19 cellular contexts compared by ENCODE assay signal in genomic region chr13:21225841-21226581, GRCh38. TPM values are rescaled to one million over a fixed set of nuclear protein-coding genes. Genes with fewer than 3 reads are reported as not detected.
DNase-seq lines count a peak whose midpoint lies in the region; ATAC-seq, FAIRE-seq and TF ChIP-seq lines count a peak whose summit lies in the region.
"Had no signal": no experiment of that assay in that cellular context is flagged by ENCODE, and none has a peak within 500 bp of the region (broad histone marks: within the 10 kb centered on the region; RNA-seq: fewer than 3 reads in every experiment).

No MANE protein-coding gene starts in this region.

- dilution Hi-C loops in endothelial cell of umbilical vein (cut with MboI; ENCODE audit: extremely low pct_ligation_motif_present, low sequenced_read_pairs) = no loop called here

- H3K36me3 ChIP-seq in DND-41 (ENCODE audit: insufficient read depth, low read length) (no peaks in the 10 kb centered on the region), endothelial cell of umbilical vein (ENCODE audit: control insufficient read depth in 2 of 2, extremely low read depth in 1 of 2, insufficient read depth in 2 of 2, low read length in 2 of 2) (no peaks in the 10 kb centered on the region), adrenal gland (replicated peaks in 1 of 2) (no peaks in the 10 kb centered on the region)
- H3K36me3 ChIP-seq: BE2C, HAP-1 had no signal

- CTCF ChIA-PET in endothelial cell of umbilical vein (lab: Charles Lee) = no interaction called here

- peaks cover 7% of the 10 kb centered on the region for H3K9me3 ChIP-seq in DND-41 (ENCODE audit: insufficient read depth, low read length, severe bottlenecking)
- no peaks in the 10 kb centered on the region for H3K9me3 ChIP-seq in endothelial cell of umbilical vein (replicated peaks; ENCODE audit: control insufficient read depth, insufficient read depth, low read length)
- no peaks in the 10 kb centered on the region for H3K9me3 ChIP-seq in adrenal gland (replicated peaks in 1 of 3)
- H3K9me3 ChIP-seq: BE2C, HAP-1 had no signal

- no peak overlapping the region for H2AFZ ChIP-seq in DND-41 (ENCODE audit: low read depth, low read length)
- no peak overlapping the region for H2AFZ ChIP-seq in endothelial cell of umbilical vein (ENCODE audit: low read depth, low read length)

- no peak overlapping the region for H3K9ac ChIP-seq in DND-41 (ENCODE audit: low read depth, low read length)
- no peak overlapping the region for H3K9ac ChIP-seq in endothelial cell of umbilical vein (replicated peaks; ENCODE audit: extremely low read depth, insufficient read depth, low read length)

- H3K4me3 ChIP-seq in DND-41 (ENCODE audit: low read depth in 1 of 2, low read length in 2 of 2) = no peak overlapping the region
- H3K4me3 ChIP-seq in endothelial cell of umbilical vein (replicated peaks in 1 of 3; ENCODE audit: insufficient read depth in 1 of 3, low read depth in 1 of 3, low read length in 3 of 3) = no peak overlapping the region
- no peak overlapping the region for H3K4me3 ChIP-seq in adrenal gland
- H3K4me3 ChIP-seq: HAP-1 had no signal

- no peak for TF ChIP-seq POLR2A in endothelial cell of umbilical vein (IDR thresholded peaks at IDR 0.05; ENCODE audit: low read depth, low read length)
- TF ChIP-seq POLR2A in adrenal gland (IDR thresholded peaks at IDR 0.05) = no peak

- H3K27me3 ChIP-seq in DND-41 (ENCODE audit: insufficient read depth, low read length, poor library complexity) (no peaks in the 10 kb centered on the region), endothelial cell of umbilical vein (ENCODE audit: control insufficient read depth in 2 of 2, insufficient read depth in 2 of 2, low read length in 2 of 2) (peaks cover 0 to 3% of the 10 kb centered on the region in 2 experiments), adrenal gland (no peaks in the 10 kb centered on the region)
- H3K27me3 ChIP-seq: BE2C had no signal

- TF ChIP-seq CTCF in DND-41 (IDR thresholded peaks at IDR 0.05; ENCODE audit: borderline replicate concordance, extremely low read depth, low read length, poor library complexity, severe bottlenecking) (no peak), endothelial cell of umbilical vein (IDR thresholded peaks at IDR 0.05; ENCODE audit: extremely low read depth in 1 of 2, insufficient read depth in 1 of 2, low read depth in 1 of 2, low read length in 2 of 2) (no peak), adrenal gland (IDR thresholded peaks at IDR 0.05) (no peak)

- BruUV-seq in endothelial cell of umbilical vein (replicated peaks; lab: Mats Ljungman, UMichigan) = no TSS peak

- POLR2A ChIA-PET in endothelial cell of umbilical vein (lab: Charles Lee) = no interaction called here

- 78 to 82% (median 78%) methylated on average over 17 of the region's 17 CpGs for WGBS in adrenal gland, 4 donors

- DNase-seq in CD1c-positive myeloid dendritic cell (ENCODE audit: extremely low spot score) = peak; percentile 3
- DNase-seq in DND-41 = no peak
- peak; percentile 25 for DNase-seq in NOMO-1 treated with DMSO at 0.1 percent for 48 hours (lab: John Stamatoyannopoulos, UW; ENCODE audit: unreplicated experiment)
- no peak for DNase-seq in endothelial cell of umbilical vein (ENCODE audit: low read depth, low spot score)
- DNase-seq in NCI-H748 (lab: John Stamatoyannopoulos, UW; ENCODE audit: unreplicated experiment) = no peak
- DNase-seq in adrenal gland = no peak
- no peak for DNase-seq in NCI-H128 (lab: John Stamatoyannopoulos, UW; ENCODE audit: unreplicated experiment)
- DNase-seq: ACHN; BE2C; C1 segment of cervical spinal cord; CD4-positive, alpha-beta T cell; DMS153; DMS79; GF-D8; IMR-90; KBM-7 had no signal

- intact Hi-C loops in endothelial cell of umbilical vein (cut with micrococcal nuclease) (no loop called here), adrenal gland (cut with DNase I) (no loop called here)

- peak; percentile 72 for FAIRE-seq in endothelial cell of umbilical vein (lab: Jason Lieb, UNC)
- FAIRE-seq: A204.1 had no signal

- H3K4me1 ChIP-seq in DND-41 (ENCODE audit: insufficient read depth, low read length) (peaks cover 27% of the 10 kb centered on the region), endothelial cell of umbilical vein (ENCODE audit: control insufficient read depth, extremely low read depth, insufficient read depth, low read length) (no peaks in the 10 kb centered on the region), adrenal gland (replicated peaks in 1 of 2) (no peaks in the 10 kb centered on the region)
- H3K4me1 ChIP-seq: BE2C, HAP-1 had no signal

- H3K27ac ChIP-seq in DND-41 (ENCODE audit: low read length) = peak overlapping the region; percentile 10; the same call in 1 of the 2 replicates
- H3K27ac ChIP-seq in endothelial cell of umbilical vein (ENCODE audit: insufficient read depth, low read depth, low read length) = no peak overlapping the region
- no peak overlapping the region for H3K27ac ChIP-seq in adrenal gland

- H4K20me1 ChIP-seq in DND-41 (ENCODE audit: insufficient read depth, low read length) (no peaks in the 10 kb centered on the region), endothelial cell of umbilical vein (replicated peaks; ENCODE audit: control insufficient read depth, extremely low read depth, insufficient read depth, low read length) (no peaks in the 10 kb centered on the region)

- no peak for ATAC-seq in DND-41 (ENCODE audit: insufficient read depth, low read depth)
- ATAC-seq in GM21381 (IDR thresholded peaks at IDR 0.05; ENCODE audit: unreplicated experiment) = no peak

- no peaks in the 10 kb centered on the region for H3K9me1 ChIP-seq in endothelial cell of umbilical vein (replicated peaks; ENCODE audit: control insufficient read depth, extremely low read depth, insufficient read depth, low read length)

- H3K4me2 ChIP-seq in DND-41 (ENCODE audit: insufficient read depth, low read length) (no peak overlapping the region), endothelial cell of umbilical vein (ENCODE audit: insufficient read depth, low read length) (no peak overlapping the region)

- H3K79me2 ChIP-seq in DND-41 (ENCODE audit: insufficient read depth, low read length) (no peaks in the 10 kb centered on the region), endothelial cell of umbilical vein (ENCODE audit: control insufficient read depth, insufficient read depth, low read length) (no peaks in the 10 kb centered on the region)

TF ChIP-seq in endothelial cell of umbilical vein, 7 proteins besides CTCF, POLR2A, EP300 and RAD21:
- TF ChIP-seq POLR2AphosphoS5 (IDR thresholded peaks at IDR 0.05; ENCODE audit: insufficient read depth, low read depth, low read length) (no peak), FOS (IDR thresholded peaks at IDR 0.05; ENCODE audit: borderline replicate concordance, insufficient read depth, low read length) (no peak), GATA2 (IDR thresholded peaks at IDR 0.05; ENCODE audit: insufficient read depth, insufficient read length, low read depth, low read length) (no peak), EZH2 (IDR thresholded peaks at IDR 0.05; ENCODE audit: borderline replicate concordance, low read depth, low read length, severe bottlenecking) (no peak), MYC (IDR thresholded peaks at IDR 0.05; ENCODE audit: low read depth, low read length) (no peak), JUN (IDR thresholded peaks at IDR 0.05; ENCODE audit: borderline replicate concordance, insufficient read depth, insufficient read length, low read depth) (no peak), MAX (IDR thresholded peaks at IDR 0.05; ENCODE audit: insufficient read depth, insufficient read length) (no peak)
TF ChIP-seq in endothelial cell of umbilical vein: peak in this region for 0.

RNA-seq across cellular contexts. Expression of gene MRPL57, which starts 49.6 kb away (rescaled TPM):
- 19.5 and 23.1 TPM in 2 replicates for total RNA-seq in endothelial cell of umbilical vein
- 17.7 and 20.8 TPM in 2 replicates for polyA plus RNA-seq in endothelial cell of umbilical vein
- 14.4 TPM in 2 replicates for polyA plus RNA-seq in endothelial cell of umbilical vein (2011; cell fraction: cytosol; rRNA removed)
- polyA plus RNA-seq in endothelial cell of umbilical vein (2011; cell fraction: nucleus; rRNA removed) = 4.5 and 5.3 TPM in 2 replicates
- polyA plus RNA-seq in endothelial cell of umbilical vein (2012) = 17.7 and 22.6 TPM in 2 replicates
- 6.0 and 10.6 TPM in 2 replicates for polyA minus RNA-seq in endothelial cell of umbilical vein
- polyA minus RNA-seq in endothelial cell of umbilical vein (2011; cell fraction: cytosol; rRNA and poly(A)+ RNA removed) = 11.2 TPM
- polyA minus RNA-seq in endothelial cell of umbilical vein (2011; cell fraction: nucleus; rRNA and poly(A)+ RNA removed) = 1.6 and 2.8 TPM in 2 replicates
- 10 to 100 TPM; 28.5 to 71.0 (median 36.4) TPM for total RNA-seq in adrenal gland
- polyA plus RNA-seq in adrenal gland = 10 to 100 TPM; 29.9 to 54.3 (median 35.6) TPM

RNA-seq across cellular contexts. Expression of gene SKA3, which starts 49.7 kb away (rescaled TPM):
- total RNA-seq in endothelial cell of umbilical vein (25.9 and 28.7 TPM in 2 replicates), adrenal gland (1 to 10 TPM in 3 of 8 donors, under 1 TPM in 4, not detected in 1; 0.28 to 3.4 (median 0.90) TPM)
- polyA plus RNA-seq in endothelial cell of umbilical vein (7.6 and 9.4 TPM in 2 replicates), adrenal gland (1 to 10 TPM in 1 of 3 donors, under 1 TPM in 2; 0.16 to 1.4 (median 0.37) TPM)
- polyA plus RNA-seq in endothelial cell of umbilical vein (2011; cell fraction: cytosol; rRNA removed) = 14.6 and 20.8 TPM in 2 replicates
- polyA plus RNA-seq in endothelial cell of umbilical vein (2011; cell fraction: nucleus; rRNA removed) = 9.0 and 14.1 TPM in 2 replicates
- polyA plus RNA-seq in endothelial cell of umbilical vein (2012) = 7.4 and 15.5 TPM in 2 replicates
- 5.7 and 6.3 TPM in 2 replicates for polyA minus RNA-seq in endothelial cell of umbilical vein
- 21.1 TPM for polyA minus RNA-seq in endothelial cell of umbilical vein (2011; cell fraction: cytosol; rRNA and poly(A)+ RNA removed)
- 5.5 and 9.9 TPM in 2 replicates for polyA minus RNA-seq in endothelial cell of umbilical vein (2011; cell fraction: nucleus; rRNA and poly(A)+ RNA removed)

Comparison
In these comparisons a context has a peak if more than half of its experiments do, and no peak if none do; other contexts are left out.
1. DNase-seq: peak in CD1c-positive myeloid dendritic cell (single experiment) and NOMO-1 treated with DMSO at 0.1 percent for 48 hours (single experiment); none in DND-41 (single experiment), endothelial cell of umbilical vein (single experiment), NCI-H748 (single experiment), adrenal gland (0 of 7) and NCI-H128 (single experiment).